ENCODE assay signal across 1 cellular context in genomic region chr22:33903012-33903411, GRCh38.
TF ChIP-seq lines count a peak whose summit lies in the region.

No MANE protein-coding gene starts in this region.

TF ChIP-seq in SK-N-SH, 30 proteins besides CTCF, POLR2A, EP300 and RAD21 (continued from another document):
- TF ChIP-seq REST (IDR thresholded peaks at IDR 0.05; ENCODE audit: low read depth, low read length) (no peak), NRF1 (IDR thresholded peaks at IDR 0.05; ENCODE audit: low read depth, low read length) (no peak), SMC3 (IDR thresholded peaks at IDR 0.05; ENCODE audit: low read depth, low read length) (no peak), EZH2phosphoT487 (IDR thresholded peaks at IDR 0.05; ENCODE audit: borderline replicate concordance, low read depth) (no peak), MXI1 (IDR thresholded peaks at IDR 0.05; ENCODE audit: low read depth, low read length) (no peak), ELF1 (IDR thresholded peaks at IDR 0.05) (no peak), TEAD4 (IDR thresholded peaks at IDR 0.05; ENCODE audit: borderline replicate concordance, insufficient read depth) (no peak), MAX (IDR thresholded peaks at IDR 0.05; ENCODE audit: low read depth) (no peak), GATA2 (CRISPR knock-in tag; IDR thresholded peaks at IDR 0.05) (no peak), TCF12 (IDR thresholded peaks at IDR 0.05) (no peak)
- TF ChIP-seq, protein P1, sequence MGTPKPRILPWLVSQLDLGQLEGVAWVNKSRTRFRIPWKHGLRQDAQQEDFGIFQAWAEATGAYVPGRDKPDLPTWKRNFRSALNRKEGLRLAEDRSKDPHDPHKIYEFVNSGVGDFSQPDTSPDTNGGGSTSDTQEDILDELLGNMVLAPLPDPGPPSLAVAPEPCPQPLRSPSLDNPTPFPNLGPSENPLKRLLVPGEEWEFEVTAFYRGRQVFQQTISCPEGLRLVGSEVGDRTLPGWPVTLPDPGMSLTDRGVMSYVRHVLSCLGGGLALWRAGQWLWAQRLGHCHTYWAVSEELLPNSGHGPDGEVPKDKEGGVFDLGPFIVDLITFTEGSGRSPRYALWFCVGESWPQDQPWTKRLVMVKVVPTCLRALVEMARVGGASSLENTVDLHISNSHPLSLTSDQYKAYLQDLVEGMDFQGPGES (IDR thresholded peaks at IDR 0.05; ENCODE audit: low read depth, low read length), result no peak
TF ChIP-seq in SK-N-SH: peak in this region for 0.
